1 cellular context compared by ENCODE assay signal in genomic region chr1:3159121-3159520, GRCh38.
TF ChIP-seq lines count a peak whose summit lies in the region.

No MANE protein-coding gene starts in this region.

TF ChIP-seq in K562, 482 proteins besides CTCF, POLR2A, EP300 and RAD21 (continued from another document):
- TF ChIP-seq, protein P1, sequence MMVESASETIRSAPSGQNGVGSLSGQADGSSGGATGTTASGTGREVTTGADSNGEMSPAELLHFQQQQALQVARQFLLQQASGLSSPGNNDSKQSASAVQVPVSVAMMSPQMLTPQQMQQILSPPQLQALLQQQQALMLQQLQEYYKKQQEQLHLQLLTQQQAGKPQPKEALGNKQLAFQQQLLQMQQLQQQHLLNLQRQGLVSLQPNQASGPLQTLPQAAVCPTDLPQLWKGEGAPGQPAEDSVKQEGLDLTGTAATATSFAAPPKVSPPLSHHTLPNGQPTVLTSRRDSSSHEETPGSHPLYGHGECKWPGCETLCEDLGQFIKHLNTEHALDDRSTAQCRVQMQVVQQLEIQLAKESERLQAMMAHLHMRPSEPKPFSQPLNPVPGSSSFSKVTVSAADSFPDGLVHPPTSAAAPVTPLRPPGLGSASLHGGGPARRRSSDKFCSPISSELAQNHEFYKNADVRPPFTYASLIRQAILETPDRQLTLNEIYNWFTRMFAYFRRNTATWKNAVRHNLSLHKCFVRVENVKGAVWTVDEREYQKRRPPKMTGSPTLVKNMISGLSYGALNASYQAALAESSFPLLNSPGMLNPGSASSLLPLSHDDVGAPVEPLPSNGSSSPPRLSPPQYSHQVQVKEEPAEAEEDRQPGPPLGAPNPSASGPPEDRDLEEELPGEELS (CRISPR knock-in tag; IDR thresholded peaks at IDR 0.05; ENCODE audit: borderline replicate concordance): no peak
- TF ChIP-seq MYC (IDR thresholded peaks at IDR 0.05; ENCODE audit: low read depth, low read length) (no peak), MYC (CRISPR knock-in tag; IDR thresholded peaks at IDR 0.05; ENCODE audit: borderline replicate concordance, low read depth) (no peak), LEF1 (IDR thresholded peaks at IDR 0.05) (no peak)
- TF ChIP-seq, protein P2, sequence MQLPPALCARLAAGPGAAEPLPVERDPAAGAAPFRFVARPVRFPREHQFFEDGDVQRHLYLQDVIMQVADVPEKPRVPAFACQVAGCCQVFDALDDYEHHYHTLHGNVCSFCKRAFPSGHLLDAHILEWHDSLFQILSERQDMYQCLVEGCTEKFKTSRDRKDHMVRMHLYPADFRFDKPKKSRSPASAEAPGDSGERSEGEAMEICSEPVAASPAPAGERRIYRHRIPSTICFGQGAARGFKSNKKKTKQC (CRISPR knock-in tag; IDR thresholded peaks at IDR 0.05): no peak
TF ChIP-seq in K562: peak in this region for 0.
